ENCODE assay signal across 25 cellular contexts in genomic region chr6:85300581-85300980, GRCh38.
DNase-seq lines count a peak whose midpoint lies in the region; ATAC-seq, FAIRE-seq and TF ChIP-seq lines count a peak whose summit lies in the region.
"Had no signal": no experiment of that assay in that cellular context is flagged by ENCODE, and none has a peak within 500 bp of the region (broad histone marks: within the 10 kb centered on the region; RNA-seq: fewer than 3 reads in every experiment).

No MANE protein-coding gene starts in this region.

- H3K9me3 ChIP-seq in mammary epithelial cell (replicated peaks; ENCODE audit: insufficient read depth, low read length) = no peaks in the 10 kb centered on the region
- no peaks in the 10 kb centered on the region for H3K9me3 ChIP-seq in GM12878 (replicated peaks; ENCODE audit: control insufficient read depth, insufficient read depth, low read length)
- H3K9me3 ChIP-seq: A549; BE2C; BLaER1 treated with 17β-estradiol and CSF1 and Interleukin-3, amounts not matched to agents 10 nM and 100 nM; HAP-1 had no signal

- TF ChIP-seq POLR2A in GM12878 (IDR thresholded peaks at IDR 0.05; ENCODE audit: low read depth, low read length) = no peak

- POLR2A ChIA-PET in MCF 10A (lab: Yijun Ruan, JAX) (no interaction called here), GM12878 (lab: Charles Lee) (interaction anchor here (0.5 kb wide), 1 partner anchor 1593 kb away, joined by 3 read pairs; no protein-coding TSS in a partner anchor)

- no peak for TF ChIP-seq RAD21 in GM12878 (IDR thresholded peaks at IDR 0.05; ENCODE audit: insufficient read depth, low read depth, low read length)

- in situ Hi-C loops in mammary epithelial cell (cut with MboI; ENCODE audit: low sequenced_read_pairs in 2 of 2) (loop anchor here (25.0 kb wide), 1 partner anchor 888 kb away; no protein-coding TSS in a partner anchor), GM12878 (cut with MboI) (no loop called here)

- peak overlapping the region; percentile 51 for H3K4me2 ChIP-seq in mammary epithelial cell (ENCODE audit: insufficient read depth, low read depth, low read length)
- H3K4me2 ChIP-seq in GM12878 (ENCODE audit: control insufficient read depth, insufficient read depth) = no peak overlapping the region
- H3K4me2 ChIP-seq: A549; BLaER1 treated with 17β-estradiol and CSF1 and Interleukin-3, amounts not matched to agents 10 nM and 100 nM had no signal

- TF ChIP-seq CTCF in mammary epithelial cell (conservative IDR thresholded peaks at IDR 0.05 in 1 of 2, IDR thresholded peaks at IDR 0.05 in 1 of 2; ENCODE audit: extremely low read depth in 1 of 2, insufficient read depth in 1 of 2, low read depth in 1 of 2, low read length in 2 of 2) (no peak), MCF 10A (IDR thresholded peaks at IDR 0.05; ENCODE audit: unreplicated experiment) (no peak), HFFc6 (IDR thresholded peaks at IDR 0.05) (no peak), GM12878 (IDR thresholded peaks at IDR 0.05 in 2 of 3, conservative IDR thresholded peaks at IDR 0.05 in 1 of 3; ENCODE audit: control insufficient read depth in 2 of 3, extremely low read depth in 1 of 3, insufficient read depth in 1 of 3, low read depth in 3 of 3, low read length in 3 of 3) (no peak)

- H3K27me3 Mint-ChIP-seq in MCF 10A (ENCODE audit: insufficient read depth, unreplicated experiment) = no peaks in the 10 kb centered on the region
- H3K27me3 Mint-ChIP-seq in HFFc6 (ENCODE audit: insufficient read depth) = no peaks in the 10 kb centered on the region; the same call in none of the 2 replicates

- H3K9ac ChIP-seq in mammary epithelial cell (ENCODE audit: insufficient read depth, low read length) (no peak overlapping the region), GM12878 (ENCODE audit: control insufficient read depth, insufficient read depth, low read length) (no peak overlapping the region)
- H3K9ac ChIP-seq: BLaER1 treated with 17β-estradiol and CSF1 and Interleukin-3, amounts not matched to agents 10 nM and 100 nM had no signal

- WGBS in mammary epithelial cell (ENCODE audit: low coverage, missing lambda C conversion rate) = 41% methylated on average over 3 of the region's 3 CpGs
- 20% methylated on average over 3 of the region's 3 CpGs for WGBS in GM12878 (ENCODE audit: insufficient coverage, insufficient replicate concordance, low lambda C conversion rate, missing lambda C conversion rate)

- H3K36me3 Mint-ChIP-seq in MCF 10A (ENCODE audit: insufficient read depth, unreplicated experiment) (no peaks in the 10 kb centered on the region), HFFc6 (ENCODE audit: low read depth) (no peaks in the 10 kb centered on the region)
- H3K36me3 Mint-ChIP-seq: CD14-positive monocyte; CD8-positive, alpha-beta memory T cell had no signal

- H3K27ac ChIP-seq in mammary epithelial cell (ENCODE audit: insufficient read depth, low read depth, low read length) (no peak overlapping the region), GM12878 (ENCODE audit: control insufficient read depth, insufficient read depth) (no peak overlapping the region)
- H3K27ac ChIP-seq: A549; BLaER1 treated with 17β-estradiol and CSF1 and Interleukin-3, amounts not matched to agents 10 nM and 100 nM had no signal

- H4K20me1 ChIP-seq in mammary epithelial cell (ENCODE audit: insufficient read depth, low read length) (no peaks in the 10 kb centered on the region), GM12878 (ENCODE audit: control insufficient read depth, insufficient read depth) (no peaks in the 10 kb centered on the region)
- H4K20me1 ChIP-seq: BLaER1 treated with 17β-estradiol and CSF1 and Interleukin-3, amounts not matched to agents 10 nM and 100 nM had no signal

- H3K36me3 ChIP-seq in mammary epithelial cell (ENCODE audit: insufficient read depth, low read length) (no peaks in the 10 kb centered on the region), GM12878 (ENCODE audit: control insufficient read depth in 2 of 2, insufficient read depth in 2 of 2, low read length in 1 of 2) (no peaks in the 10 kb centered on the region)
- H3K36me3 ChIP-seq: BE2C; BLaER1 treated with 17β-estradiol and CSF1 and Interleukin-3, amounts not matched to agents 10 nM and 100 nM; HAP-1 had no signal

- FAIRE-seq in GM12878 (lab: Jason Lieb, UNC) = no peak
- FAIRE-seq: A549, D721Med, GM12892, H54 had no signal

- H3K4me1 Mint-ChIP-seq in MCF 10A (ENCODE audit: insufficient read depth, unreplicated experiment) (peaks cover 11% of the 10 kb centered on the region), HFFc6 (ENCODE audit: low read depth) (no peaks in the 10 kb centered on the region)
- H3K4me1 Mint-ChIP-seq: CD14-positive monocyte; CD8-positive, alpha-beta memory T cell had no signal

- RAD21 ChIA-PET in GM12878 (lab: Charles Lee; ENCODE audit: unreplicated experiment) = interaction anchor here (1.0 kb wide), 1 partner anchor 23 kb away, joined by 3 read pairs; no protein-coding TSS in a partner anchor

- CTCF ChIA-PET in mammary epithelial cell (lab: Charles Lee; ENCODE audit: low non-redundant PET) = no interaction called here
- CTCF ChIA-PET in MCF 10A (lab: Yijun Ruan, JAX) = interaction anchor here (1.3 kb wide), 1 partner anchor 22 kb away, joined by 4 read pairs; no protein-coding TSS in a partner anchor
- CTCF ChIA-PET in GM12878 (lab: Yijun Ruan, JAX) = interaction anchor here (0.8 kb wide), 1 partner anchor 30 kb away, joined by 5 read pairs; no protein-coding TSS in a partner anchor

- H2AFZ ChIP-seq in mammary epithelial cell (ENCODE audit: low read depth, low read length) (peak overlapping the region; percentile 83), GM12878 (ENCODE audit: control insufficient read depth, low read depth, low read length) (no peak overlapping the region)

- H3K4me3 ChIP-seq in mammary epithelial cell (replicated peaks in 1 of 3; ENCODE audit: insufficient read depth in 1 of 3, low read depth in 2 of 3, low read length in 3 of 3) (no peak overlapping the region), GM12878 (no peak overlapping the region)
- H3K4me3 ChIP-seq: A549; BLaER1 treated with 17β-estradiol and CSF1 and Interleukin-3, amounts not matched to agents 10 nM and 100 nM; HAP-1 had no signal

- no peak for TF ChIP-seq EP300 in GM12878 (IDR thresholded peaks at IDR 0.05; ENCODE audit: borderline replicate concordance in 1 of 2, control insufficient read depth in 1 of 2, low read depth in 2 of 2, low read length in 2 of 2)

- peak; percentile 79 for ATAC-seq in GM12878
- ATAC-seq in HG03196 (IDR thresholded peaks at IDR 0.05; ENCODE audit: unreplicated experiment) = no peak
- ATAC-seq in left ventricle myocardium superior = no peak
- ATAC-seq: A549 had no signal

- DNase-seq in mammary epithelial cell (no peak), MCF 10A (ENCODE audit: unreplicated experiment) (no peak), HFFc6 (no peak), GM12878 (ENCODE audit: low read depth, low spot score) (no peak), HPDE6-E6E7 (ENCODE audit: extremely low spot score) (no peak), left ventricle myocardium superior (no peak)
- DNase-seq: 8988T; ACHN; AML-193; BE2C; CD4-positive, alpha-beta T cell; CD8-positive, alpha-beta memory T cell; DMS 273 treated with DMSO at 0.1 percent for 48 hours; DMS79; EL; GDM1; GOT3 had no signal

- H3K27me3 ChIP-seq in mammary epithelial cell (ENCODE audit: insufficient read depth, low read length) = no peaks in the 10 kb centered on the region
- H3K27me3 ChIP-seq in GM12878 (replicated peaks in 1 of 2; ENCODE audit: control insufficient read depth in 2 of 2, insufficient read depth in 2 of 2, low read length in 1 of 2) = no peaks in the 10 kb centered on the region
- H3K27me3 ChIP-seq: BE2C; BLaER1 treated with 17β-estradiol and CSF1 and Interleukin-3, amounts not matched to agents 10 nM and 100 nM had no signal

- H3K79me2 ChIP-seq in mammary epithelial cell (ENCODE audit: insufficient read depth, low read length) = no peaks in the 10 kb centered on the region
- no peaks in the 10 kb centered on the region for H3K79me2 ChIP-seq in GM12878 (ENCODE audit: control insufficient read depth, insufficient read depth, low read length)

- dilution Hi-C loops in mammary epithelial cell (cut with HindIII; ENCODE audit: low sequenced_read_pairs) = no loop called here

- SMC1A ChIA-PET in GM12878 (lab: Charles Lee; ENCODE audit: uncharacterized antibody, unreplicated experiment) = no interaction called here

- BruUV-seq in mammary epithelial cell (replicated peaks; lab: Mats Ljungman, UMichigan) = no TSS peak
- no TSS peak for BruUV-seq in MCF 10A (replicated peaks; lab: Mats Ljungman, UMichigan)
- BruUV-seq in GM12878 (replicated peaks; lab: Mats Ljungman, UMichigan) = no TSS peak

- H3K9me3 Mint-ChIP-seq in MCF 10A (ENCODE audit: unreplicated experiment) (no peaks in the 10 kb centered on the region), HFFc6 (no peaks in the 10 kb centered on the region)
- H3K9me3 Mint-ChIP-seq: CD4-positive, alpha-beta T cell had no signal

- H3K4me1 ChIP-seq in mammary epithelial cell (ENCODE audit: insufficient read depth, low read length) (no peaks in the 10 kb centered on the region), GM12878 (ENCODE audit: control insufficient read depth, insufficient read depth, low read length) (no peaks in the 10 kb centered on the region)
- H3K4me1 ChIP-seq: A549; BE2C; BLaER1 treated with 17β-estradiol and CSF1 and Interleukin-3, amounts not matched to agents 10 nM and 100 nM; HAP-1 had no signal

- H3K4me3 Mint-ChIP-seq in MCF 10A (ENCODE audit: unreplicated experiment) = no peak overlapping the region
- peak overlapping the region; percentile 55; the same call in 1 of the 2 replicates for H3K4me3 Mint-ChIP-seq in HFFc6
- H3K4me3 Mint-ChIP-seq: CD14-positive monocyte; CD4-positive, alpha-beta T cell; CD8-positive, alpha-beta memory T cell had no signal

- intact Hi-C loops in mammary epithelial cell (cut with micrococcal nuclease) = no loop called here
- intact Hi-C loops in MCF 10A (cut with micrococcal nuclease) = no loop called here
- intact Hi-C loops in GM12878 (cut with micrococcal nuclease; ENCODE audit: unreplicated experiment) = no loop called here
- intact Hi-C loops in left ventricle myocardium superior (cut with micrococcal nuclease) = no loop called here

- H3K27ac Mint-ChIP-seq in MCF 10A (ENCODE audit: low read depth, unreplicated experiment) = no peak overlapping the region
- no peak overlapping the region for H3K27ac Mint-ChIP-seq in HFFc6
- H3K27ac Mint-ChIP-seq: CD14-positive monocyte; CD4-positive, alpha-beta T cell; CD8-positive, alpha-beta memory T cell had no signal

TF ChIP-seq in GM12878, 131 proteins besides CTCF, POLR2A, EP300 and RAD21 (continues in another document):
- peak; percentile 29; the same call in 1 of the 2 replicates for TF ChIP-seq RAD51 (IDR thresholded peaks at IDR 0.05)
- TF ChIP-seq BHLHE40 (IDR thresholded peaks at IDR 0.05; ENCODE audit: borderline replicate concordance in 1 of 2, low read depth in 2 of 2, low read length in 1 of 2) = 0 out of 4 replicates have a peak, but pooled peaks of 1 of the 2 experiments have one; percentile 8
- TF ChIP-seq ETV6 (conservative IDR thresholded peaks at IDR 0.05 in 1 of 2, IDR thresholded peaks at IDR 0.05 in 1 of 2; ENCODE audit: borderline replicate concordance in 1 of 2, low read depth in 1 of 2) = no peak
- no peak for TF ChIP-seq NR2F1 (conservative IDR thresholded peaks at IDR 0.05)
